23 cellular contexts compared by ENCODE assay signal in genomic region chr16:85403693-85404092, GRCh38.
DNase-seq lines count a peak whose midpoint lies in the region; ATAC-seq and TF ChIP-seq lines count a peak whose summit lies in the region.
"Had no signal": no experiment of that assay in that cellular context is flagged by ENCODE, and none has a peak within 500 bp of the region (broad histone marks: within the 10 kb centered on the region; RNA-seq: fewer than 3 reads in every experiment).

No MANE protein-coding gene starts in this region.

- no peaks in the 10 kb centered on the region for H3K9me2 ChIP-seq in SK-N-SH

- no TSS peak for BruUV-seq in Panc1 (replicated peaks; lab: Mats Ljungman, UMichigan)

- in situ Hi-C loops in Panc1 (cut with HindIII; ENCODE audit: low pct_unique_long_range_greater_than_20kb, low sequenced_read_pairs) = no loop called here

- no peaks in the 10 kb centered on the region for H3K27me3 ChIP-seq in SK-N-SH (ENCODE audit: insufficient read depth)
- no peaks in the 10 kb centered on the region for H3K27me3 ChIP-seq in BE2C
- H3K27me3 ChIP-seq in Panc1 (ENCODE audit: control insufficient read depth, insufficient read depth, low read length) = no peaks in the 10 kb centered on the region
- H3K27me3 ChIP-seq in Peyer's patch = no peaks in the 10 kb centered on the region
- H3K27me3 ChIP-seq: body of pancreas, MG63, right lobe of liver, transverse colon had no signal

- no peak overlapping the region for H2AFZ ChIP-seq in SK-N-SH (ENCODE audit: low read depth)

- POLR2A ChIA-PET in SK-N-SH (lab: Yijun Ruan, JAX) = no interaction called here
- POLR2A ChIA-PET in Panc1 (lab: Charles Lee) = no interaction called here

- CTCF ChIA-PET in SK-N-SH (lab: Yijun Ruan, JAX) = interaction anchor here (1.4 to 2.7 kb wide), 3 partner anchors 12 to 18 kb away, joined by 3 to 17 read pairs (median 16); no protein-coding TSS in a partner anchor
- CTCF ChIA-PET in Panc1 (lab: Charles Lee) = interaction anchor here (1.1 kb wide), 1 partner anchor 13 kb away, joined by 3 read pairs; no protein-coding TSS in a partner anchor

- H3K79me2 ChIP-seq in SK-N-SH (ENCODE audit: insufficient read depth) = peaks cover 8% of the 10 kb centered on the region; the same call in 1 of the 2 replicates

- no peak overlapping the region for H3K4me2 ChIP-seq in SK-N-SH

- peak; percentile 28; the same call in 1 of the 3 replicates for ATAC-seq in SK-N-SH treated with all-trans-retinoic acid at 6 μM for 48 hours
- peak; percentile 72 for ATAC-seq in Panc1
- no peak for ATAC-seq in HG03175 (IDR thresholded peaks at IDR 0.05; ENCODE audit: unreplicated experiment)
- ATAC-seq: body of pancreas, GM12878 had no signal

- H3K4me3 ChIP-seq in SK-N-SH (ENCODE audit: low read depth in 2 of 2, low read length in 1 of 2) (no peak overlapping the region), BE2C (ENCODE audit: low read depth, low read length) (no peak overlapping the region), Panc1 (ENCODE audit: low read depth in 2 of 2, low read length in 2 of 2) (no peak overlapping the region), Peyer's patch (no peak overlapping the region)
- H3K4me3 ChIP-seq: body of pancreas, coronary artery, GM12878, MG63, right lobe of liver, transverse colon had no signal

- no peaks in the 10 kb centered on the region for H3K9me3 ChIP-seq in SK-N-SH
- 0 out of 2 replicates have a peak, but pooled peaks cover 5% of the 10 kb centered on the region for H3K9me3 ChIP-seq in BE2C
- no peaks in the 10 kb centered on the region for H3K9me3 ChIP-seq in Panc1 (ENCODE audit: control insufficient read depth, insufficient read depth, low read depth, low read length)
- no peaks in the 10 kb centered on the region for H3K9me3 ChIP-seq in Peyer's patch
- H3K9me3 ChIP-seq: body of pancreas, MG63, right lobe of liver, transverse colon had no signal

- TF ChIP-seq CTCF in SK-N-SH (IDR thresholded peaks at IDR 0.05) = no peak
- TF ChIP-seq CTCF in BE2C (IDR thresholded peaks at IDR 0.05; ENCODE audit: low read depth, low read length) = no peak
- TF ChIP-seq CTCF in Panc1 (IDR thresholded peaks at IDR 0.05) = no peak
- no peak for TF ChIP-seq CTCF in endothelial cell (IDR thresholded peaks at IDR 0.05; ENCODE audit: unreplicated experiment)
- no peak for TF ChIP-seq CTCF in HFFc6 (IDR thresholded peaks at IDR 0.05)
- no peak for TF ChIP-seq CTCF in Peyer's patch (IDR thresholded peaks at IDR 0.05)

- no peak for TF ChIP-seq POLR2A in Peyer's patch (IDR thresholded peaks at IDR 0.05)

- H3K9me3 Mint-ChIP-seq in endothelial cell (ENCODE audit: unreplicated experiment) (no peaks in the 10 kb centered on the region), HFFc6 (no peaks in the 10 kb centered on the region)
- H3K9me3 Mint-ChIP-seq: activated CD4-positive, alpha-beta T cell treated with anti-CD3 and anti-CD28 coated beads, Interleukin-2, amount 10 ng/mL, durations not matched to agents 24 days and 14 days; activated naive CD4-positive, alpha-beta T cell treated with anti-CD3 and anti-CD28 coated beads, Interleukin-2, amount 50 U/mL, for 24 hours; naive B cell had no signal

- H3K9ac ChIP-seq in SK-N-SH = no peak overlapping the region

- H3K4me3 Mint-ChIP-seq in endothelial cell (ENCODE audit: unreplicated experiment) (no peak overlapping the region), HFFc6 (no peak overlapping the region)
- H3K4me3 Mint-ChIP-seq: activated CD4-positive, alpha-beta T cell treated with anti-CD3 and anti-CD28 coated beads, Interleukin-2, amount 10 ng/mL, durations not matched to agents 24 days and 14 days; activated naive CD4-positive, alpha-beta T cell treated with anti-CD3 and anti-CD28 coated beads, Interleukin-2, amount 50 U/mL, for 24 hours; naive B cell had no signal

- H3K27ac ChIP-seq in SK-N-SH (ENCODE audit: low read depth in 2 of 2, low read length in 1 of 2) (no peak overlapping the region), Panc1 (ENCODE audit: low read length) (no peak overlapping the region), Peyer's patch (no peak overlapping the region)
- H3K27ac ChIP-seq: 22Rv1, body of pancreas, coronary artery, right lobe of liver, transverse colon had no signal

- no peaks in the 10 kb centered on the region for H3K36me3 Mint-ChIP-seq in endothelial cell (ENCODE audit: low read depth, unreplicated experiment)
- H3K36me3 Mint-ChIP-seq in HFFc6 (ENCODE audit: low read depth) = peaks cover 4% of the 10 kb centered on the region; the same call in 1 of the 2 replicates
- H3K36me3 Mint-ChIP-seq: activated naive CD4-positive, alpha-beta T cell treated with anti-CD3 and anti-CD28 coated beads, Interleukin-2, amount 50 U/mL, for 24 hours; naive B cell had no signal

- H4K20me1 ChIP-seq in SK-N-SH (ENCODE audit: insufficient read depth) = no peaks in the 10 kb centered on the region

- 92% methylated on average over 4 of the region's 6 CpGs for WGBS in SK-N-SH (ENCODE audit: low lambda C conversion rate)

- peaks cover 3% of the 10 kb centered on the region for H3K27me3 Mint-ChIP-seq in endothelial cell (ENCODE audit: unreplicated experiment)
- no peaks in the 10 kb centered on the region; the same call in 1 of the 2 replicates for H3K27me3 Mint-ChIP-seq in HFFc6 (ENCODE audit: insufficient read depth)
- H3K27me3 Mint-ChIP-seq: activated CD4-positive, alpha-beta T cell treated with anti-CD3 and anti-CD28 coated beads, Interleukin-2, amount 10 ng/mL, durations not matched to agents 24 days and 14 days; activated naive CD4-positive, alpha-beta T cell treated with anti-CD3 and anti-CD28 coated beads, Interleukin-2, amount 50 U/mL, for 24 hours; naive B cell had no signal

- TF ChIP-seq RAD21 in SK-N-SH (IDR thresholded peaks at IDR 0.05; ENCODE audit: low read length) = no peak

- H3K4me1 Mint-ChIP-seq in endothelial cell (ENCODE audit: unreplicated experiment) (peaks cover 10% of the 10 kb centered on the region), HFFc6 (ENCODE audit: low read depth) (peaks cover 4% of the 10 kb centered on the region; the same call in 1 of the 2 replicates)
- H3K4me1 Mint-ChIP-seq: activated CD4-positive, alpha-beta T cell treated with anti-CD3 and anti-CD28 coated beads, Interleukin-2, amount 10 ng/mL, durations not matched to agents 24 days and 14 days; activated naive CD4-positive, alpha-beta T cell treated with anti-CD3 and anti-CD28 coated beads, Interleukin-2, amount 50 U/mL, for 24 hours; naive B cell had no signal

- H3F3A ChIP-seq in SK-N-SH (replicated peaks; ENCODE audit: insufficient read depth) = peaks cover 5% of the 10 kb centered on the region

- intact Hi-C loops in Panc1 (cut with micrococcal nuclease; ENCODE audit: unreplicated experiment) = no loop called here

- H3K4me1 ChIP-seq in SK-N-SH (ENCODE audit: control insufficient read depth in 1 of 2, insufficient read depth in 2 of 2, low read depth in 1 of 2, low read length in 1 of 2) (peaks cover 4 to 5% of the 10 kb centered on the region in 2 experiments; a peak in 1 of 4 replicates), BE2C (peaks cover 5% of the 10 kb centered on the region), Panc1 (ENCODE audit: control insufficient read depth, insufficient read depth, low read length) (peaks cover 5% of the 10 kb centered on the region), Peyer's patch (no peaks in the 10 kb centered on the region)
- H3K4me1 ChIP-seq: body of pancreas, right lobe of liver, transverse colon had no signal

- H3K27ac Mint-ChIP-seq in endothelial cell (ENCODE audit: unreplicated experiment) = no peak overlapping the region
- H3K27ac Mint-ChIP-seq in HFFc6 = no peak overlapping the region
- H3K27ac Mint-ChIP-seq: activated CD4-positive, alpha-beta T cell treated with anti-CD3 and anti-CD28 coated beads, Interleukin-2, amount 10 ng/mL, durations not matched to agents 24 days and 14 days; activated naive CD4-positive, alpha-beta T cell treated with anti-CD3 and anti-CD28 coated beads, Interleukin-2, amount 50 U/mL, for 24 hours; naive B cell had no signal

- H3K36me3 ChIP-seq in SK-N-SH (replicated peaks in 1 of 2; ENCODE audit: control insufficient read depth in 1 of 2, insufficient read depth in 2 of 2, low read length in 1 of 2) (no peaks in the 10 kb centered on the region), BE2C (no peaks in the 10 kb centered on the region), Panc1 (ENCODE audit: control insufficient read depth, insufficient read depth, low read length) (no peaks in the 10 kb centered on the region), Peyer's patch (no peaks in the 10 kb centered on the region)
- H3K36me3 ChIP-seq: MG63, right lobe of liver, transverse colon had no signal

- DNase-seq in SK-N-SH (no peak), BE2C (peak; percentile 17), Panc1 (ENCODE audit: low read depth, low spot score) (no peak), endothelial cell (ENCODE audit: low spot score) (peak; percentile 3), HFFc6 (no peak), Peyer's patch (no peak)
- DNase-seq: activated CD4-positive, alpha-beta T cell treated with anti-CD3 and anti-CD28 coated beads, Interleukin-2, amount 10 ng/mL, durations not matched to agents 24 days and 14 days; C1 segment of cervical spinal cord; hippocampal formation; islet precursor cell; MG63; naive B cell; NCI-H82; stimulated activated naive CD4-positive, alpha-beta T cell treated with Interleukin-2 at 50 U/mL for 16 hours; transverse colon had no signal

- TF ChIP-seq EP300 in SK-N-SH (IDR thresholded peaks at IDR 0.05; ENCODE audit: borderline replicate concordance in 1 of 2, low read depth in 1 of 2, low read length in 1 of 2) = no peak

TF ChIP-seq in SK-N-SH treated with all-trans-retinoic acid at 6 μM for 48 hours, 23 proteins besides CTCF, POLR2A, EP300 and RAD21 (continues in another document):
- TF ChIP-seq BACH2 (CRISPR knock-in tag; IDR thresholded peaks at IDR 0.05; ENCODE audit: borderline replicate concordance) (no peak), PPARA (CRISPR knock-in tag; IDR thresholded peaks at IDR 0.05; ENCODE audit: borderline replicate concordance) (no peak), CSDC2 (CRISPR knock-in tag; IDR thresholded peaks at IDR 0.05) (no peak), RARB (CRISPR knock-in tag; IDR thresholded peaks at IDR 0.05) (no peak), ZNF565 (CRISPR knock-in tag; conservative IDR thresholded peaks at IDR 0.05; ENCODE audit: low read depth) (no peak)

Comparison
In these comparisons a context has a peak if more than half of its experiments do, and no peak if none do; other contexts are left out.
1. DNase-seq: peak in BE2C (single experiment) and endothelial cell (single experiment); none in SK-N-SH (single experiment), Panc1 (single experiment), HFFc6 (single experiment) and Peyer's patch (0 of 3).